29 cellular contexts compared by ENCODE assay signal in the genomic region with DNA sequence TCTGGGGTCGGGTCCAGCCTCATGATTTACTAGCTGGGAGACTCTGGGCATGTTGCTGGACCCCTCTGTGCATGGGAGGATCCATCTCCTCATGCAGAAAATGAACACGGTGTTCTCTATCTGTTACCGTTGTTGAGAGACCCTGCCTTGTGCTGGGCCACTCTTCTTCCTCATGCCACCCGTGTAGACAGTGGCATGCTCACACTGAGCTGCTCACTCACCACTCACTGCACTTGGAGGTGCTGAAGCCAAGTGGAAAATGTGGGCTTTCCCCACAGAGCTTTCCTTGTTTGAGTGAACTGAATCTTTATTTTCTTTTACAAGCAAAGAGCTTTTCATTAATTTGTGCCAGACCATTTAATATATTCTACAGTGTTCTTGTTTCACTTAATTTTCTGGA.
"Had no signal": no experiment of that assay in that cellular context is flagged by ENCODE, and none has a peak within 500 bp of the region (broad histone marks: within the 10 kb centered on the region; RNA-seq: fewer than 3 reads in every experiment).

No MANE protein-coding gene starts in this region.

- H3K4me3 Mint-ChIP-seq: activated CD4-positive, alpha-beta memory T cell treated with anti-CD3 and anti-CD28 coated beads, Interleukin-2, amount 10 ng/mL, durations not matched to agents 7 days and 5 days; activated CD4-positive, alpha-beta T cell treated with anti-CD3 and anti-CD28 coated beads for 36 hours; activated CD4-positive, alpha-beta T cell treated with anti-CD3 and anti-CD28 coated beads, Interleukin-2, amount 10 ng/mL, durations not matched to agents 7 days and 5 days; activated naive CD4-positive, alpha-beta T cell treated with anti-CD3 and anti-CD28 coated beads, Interleukin-2, amount 10 ng/mL, durations not matched to agents 7 days and 5 days; activated naive CD8-positive, alpha-beta T cell treated with anti-CD3 and anti-CD28 coated beads, Interleukin-2, amount 10 ng/mL, durations not matched to agents 7 days and 5 days; activated T-cell treated with anti-CD3 and anti-CD28 coated beads, Interleukin-2, amount 50 U/mL, for 24 hours; activated T-cell treated with anti-CD3 and anti-CD28 coated beads, Interleukin-2, amount 50 U/mL, for 72 hours; brain; central memory CD8-positive, alpha-beta T cell; dendritic cell treated with granulocyte-macrophage colony-stimulating factor and Interleukin-4, amounts not matched to agents 40 ng/mL and 50 ng/mL, for 4 days had no signal

- H3K9me3 Mint-ChIP-seq: activated CD4-positive, alpha-beta memory T cell treated with anti-CD3 and anti-CD28 coated beads, Interleukin-2, amount 10 ng/mL, durations not matched to agents 7 days and 5 days; activated CD4-positive, alpha-beta T cell treated with anti-CD3 and anti-CD28 coated beads, Interleukin-2, amount 10 ng/mL, durations not matched to agents 7 days and 5 days; activated naive CD4-positive, alpha-beta T cell treated with anti-CD3 and anti-CD28 coated beads, Interleukin-2, amount 10 ng/mL, durations not matched to agents 7 days and 5 days; activated naive CD4-positive, alpha-beta T cell treated with anti-CD3 and anti-CD28 coated beads, Interleukin-2, amount 50 U/mL, for 72 hours; activated naive CD8-positive, alpha-beta T cell treated with anti-CD3 and anti-CD28 coated beads, Interleukin-2, amount 10 ng/mL, durations not matched to agents 7 days and 5 days; activated T-cell treated with anti-CD3 and anti-CD28 coated beads, Interleukin-2, amount 50 U/mL, for 24 hours; activated T-cell treated with anti-CD3 and anti-CD28 coated beads, Interleukin-2, amount 50 U/mL, for 72 hours; central memory CD8-positive, alpha-beta T cell; dendritic cell treated with granulocyte-macrophage colony-stimulating factor and Interleukin-4, amounts not matched to agents 40 ng/mL and 50 ng/mL, for 4 days had no signal

- H3K4me1 Mint-ChIP-seq: activated naive CD8-positive, alpha-beta T cell treated with anti-CD3 and anti-CD28 coated beads, Interleukin-2, amount 10 ng/mL, durations not matched to agents 7 days and 5 days; brain had no signal

- H3K27me3 Mint-ChIP-seq: activated CD4-positive, alpha-beta memory T cell treated with anti-CD3 and anti-CD28 coated beads, Interleukin-2, amount 10 ng/mL, durations not matched to agents 7 days and 5 days; activated CD4-positive, alpha-beta T cell treated with anti-CD3 and anti-CD28 coated beads for 36 hours; activated CD4-positive, alpha-beta T cell treated with anti-CD3 and anti-CD28 coated beads, Interleukin-2, amount 10 ng/mL, durations not matched to agents 7 days and 5 days; activated naive CD8-positive, alpha-beta T cell treated with anti-CD3 and anti-CD28 coated beads, Interleukin-2, amount 10 ng/mL, durations not matched to agents 7 days and 5 days; activated T-cell treated with anti-CD3 and anti-CD28 coated beads, Interleukin-2, amount 50 U/mL, for 24 hours had no signal

- H3K27me3 ChIP-seq: ascending aorta, breast epithelium, cardiac muscle cell, dorsolateral prefrontal cortex, esophagus muscularis mucosa, gastrocnemius medialis had no signal

- H3K36me3 ChIP-seq: ascending aorta, breast epithelium, cardiac muscle cell, esophagus muscularis mucosa, gastrocnemius medialis had no signal

- H3K27ac Mint-ChIP-seq: activated CD4-positive, alpha-beta memory T cell treated with anti-CD3 and anti-CD28 coated beads, Interleukin-2, amount 10 ng/mL, durations not matched to agents 7 days and 5 days; activated CD4-positive, alpha-beta T cell treated with anti-CD3 and anti-CD28 coated beads for 36 hours; activated CD4-positive, alpha-beta T cell treated with anti-CD3 and anti-CD28 coated beads, Interleukin-2, amount 10 ng/mL, durations not matched to agents 7 days and 5 days; activated naive CD4-positive, alpha-beta T cell treated with anti-CD3 and anti-CD28 coated beads, Interleukin-2, amount 10 ng/mL, durations not matched to agents 7 days and 5 days; activated naive CD8-positive, alpha-beta T cell treated with anti-CD3 and anti-CD28 coated beads, Interleukin-2, amount 10 ng/mL, durations not matched to agents 7 days and 5 days; activated T-cell treated with anti-CD3 and anti-CD28 coated beads, Interleukin-2, amount 50 U/mL, for 24 hours; activated T-cell treated with anti-CD3 and anti-CD28 coated beads, Interleukin-2, amount 50 U/mL, for 72 hours; brain; dendritic cell treated with granulocyte-macrophage colony-stimulating factor and Interleukin-4, amounts not matched to agents 40 ng/mL and 50 ng/mL, for 4 days had no signal

- ATAC-seq: activated CD4-positive, alpha-beta T cell treated with anti-CD3 and anti-CD28 coated beads for 36 hours; activated naive CD4-positive, alpha-beta T cell treated with anti-CD3 and anti-CD28 coated beads, Interleukin-2, amount 50 U/mL, for 72 hours; activated T-cell treated with anti-CD3 and anti-CD28 coated beads, Interleukin-2, amount 50 U/mL, for 72 hours; foreskin keratinocyte; gastrocnemius medialis had no signal

- H3K4me1 ChIP-seq: ascending aorta, breast epithelium, esophagus muscularis mucosa, foreskin keratinocyte, gastrocnemius medialis had no signal

- H3K36me3 Mint-ChIP-seq: activated naive CD4-positive, alpha-beta T cell treated with anti-CD3 and anti-CD28 coated beads, Interleukin-2, amount 10 ng/mL, durations not matched to agents 7 days and 5 days; activated naive CD4-positive, alpha-beta T cell treated with anti-CD3 and anti-CD28 coated beads, Interleukin-2, amount 50 U/mL, for 72 hours; activated naive CD8-positive, alpha-beta T cell treated with anti-CD3 and anti-CD28 coated beads, Interleukin-2, amount 10 ng/mL, durations not matched to agents 7 days and 5 days; brain had no signal

- H3K9me3 ChIP-seq: ascending aorta, breast epithelium, esophagus muscularis mucosa, gastrocnemius medialis had no signal

- H3K27ac ChIP-seq: ascending aorta, breast epithelium, cardiac muscle cell, coronary artery, dorsolateral prefrontal cortex, esophagus muscularis mucosa, foreskin keratinocyte, gastrocnemius medialis had no signal

- H3K4me3 ChIP-seq: ascending aorta, breast epithelium, cardiac muscle cell, coronary artery, dorsolateral prefrontal cortex, esophagus muscularis mucosa, gastrocnemius medialis had no signal

- DNase-seq: activated CD4-positive, alpha-beta memory T cell treated with anti-CD3 and anti-CD28 coated beads, Interleukin-2, amount 10 ng/mL, durations not matched to agents 7 days and 5 days; activated CD4-positive, alpha-beta T cell treated with anti-CD3 and anti-CD28 coated beads for 36 hours; activated CD4-positive, alpha-beta T cell treated with anti-CD3 and anti-CD28 coated beads, Interleukin-2, amount 10 ng/mL, durations not matched to agents 7 days and 5 days; activated CD4-positive, alpha-beta T cell treated with anti-CD3 and anti-CD28 coated beads, Interleukin-2, amount 50 U/mL, for 4 hours; activated CD4-positive, CD25-positive, alpha-beta regulatory T cell; activated CD4-positive, CD25-positive, alpha-beta regulatory T cell treated with anti-CD3 and anti-CD28 coated beads, Interleukin-2, amount 50 U/mL, for 72 hours; activated CD8-positive, alpha-beta memory T cell treated with anti-CD3 and anti-CD28 coated beads, Interleukin-2, amount 50 U/mL, for 48 hours; activated gamma-delta T cell; activated naive CD4-positive, alpha-beta T cell; activated naive CD4-positive, alpha-beta T cell treated with anti-CD3 and anti-CD28 coated beads, Interleukin-2, amount 10 ng/mL, durations not matched to agents 7 days and 5 days; activated naive CD8-positive, alpha-beta T cell treated with anti-CD3 and anti-CD28 coated beads, Interleukin-2, amount 10 ng/mL, durations not matched to agents 7 days and 5 days; activated T-cell treated with anti-CD3 and anti-CD28 coated beads for 4 hours; activated T-cell treated with anti-CD3 and anti-CD28 coated beads, Interleukin-2, amount 50 U/mL, for 24 hours; activated T-cell treated with anti-CD3 and anti-CD28 coated beads, Interleukin-2, amount 50 U/mL, for 72 hours; dorsolateral prefrontal cortex; effector memory CD4-positive, alpha-beta T cell; erythroblast; foreskin keratinocyte; gastrocnemius medialis; T-helper 2 cell had no signal
